Comparison of ENCODE assay signal across 22 cellular contexts in the genomic region with DNA sequence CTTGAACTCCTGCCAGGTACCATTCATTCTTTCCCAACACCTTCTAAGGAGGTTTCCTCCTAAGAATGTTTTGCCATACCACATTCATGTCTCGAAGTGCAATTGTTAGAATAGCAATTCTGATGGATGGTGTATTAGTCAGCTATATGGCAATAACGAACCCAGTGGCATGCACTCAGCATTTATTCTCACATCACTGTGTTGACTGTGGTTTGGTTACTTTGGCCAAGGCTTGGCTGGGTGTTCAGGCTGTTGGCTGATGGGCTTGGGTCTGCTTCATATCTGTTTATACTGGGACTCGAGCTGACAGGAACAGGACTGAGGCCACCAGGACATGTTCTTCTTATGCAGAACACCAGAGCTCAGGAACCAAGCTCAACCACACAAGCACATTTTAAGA. TPM values are rescaled to one million over a fixed set of nuclear protein-coding genes. Genes with fewer than 3 reads are reported as not detected.
A peak's percentile ranks its signal among the peaks of the same experiment; 100 is the strongest.
DNase-seq lines count a peak whose midpoint lies in the region; ATAC-seq, FAIRE-seq and TF ChIP-seq lines count a peak whose summit lies in the region.
"Had no signal": no experiment of that assay in that cellular context is flagged by ENCODE, and none has a peak within 500 bp of the region (broad histone marks: within the 10 kb centered on the region; RNA-seq: fewer than 3 reads in every experiment).

No MANE protein-coding gene starts in this region.

- 18 to 27% (median 22%) methylated on average over 3 of the region's 3 CpGs for WGBS in stomach, 5 donors

- TF ChIP-seq CTCF in coronary artery (IDR thresholded peaks at IDR 0.05) (no peak), stomach (IDR thresholded peaks at IDR 0.05) (no peak)

- FAIRE-seq in HTR-8/SVneo (lab: Jason Lieb, UNC): no peak
- FAIRE-seq: colon, small intestine, TTC549 had no signal

- DNase-seq in NCI-H226 (peak; percentile 53), coronary artery (ENCODE audit: low spot score) (peak; percentile 24), left ventricle myocardium superior (peak; percentile 51), stomach (peak; percentile 46), H7 (no peak), HTR-8/SVneo (ENCODE audit: insufficient read length, low spot score) (no peak), NCI-H2196 (lab: John Stamatoyannopoulos, UW; ENCODE audit: unreplicated experiment) (no peak)
- DNase-seq: BE2C; kidney glomerular epithelial cell; mesendoderm; NCI-H1105 treated with DMSO at 0.1 percent for 48 hours; NCI-H526; SHP77; stimulated activated CD4-positive, alpha-beta T cell treated with anti-CD3 and anti-CD28 coated beads, Interleukin-2, amount 100 ng/mL, for 48 hours; stimulated activated naive CD8-positive, alpha-beta T cell treated with anti-CD3 and anti-CD28 coated beads, Interleukin-15, amount 100 ng/mL, for 72 hours had no signal

- H3K9me3 ChIP-seq in stomach: peaks cover 0 to 12% (median 5%) of the 10 kb centered on the region in 4 donors
- H3K9me3 ChIP-seq: BE2C had no signal

- TF ChIP-seq EP300 in stomach (IDR thresholded peaks at IDR 0.05): no peak

- H3K4me3 ChIP-seq in coronary artery (no peak overlapping the region), stomach (no peak overlapping the region), H7 (ENCODE audit: insufficient read depth, low read depth, low read length) (no peak overlapping the region)

- ATAC-seq in left ventricle myocardium superior: peak; percentile 97
- ATAC-seq in HG03469 (IDR thresholded peaks at IDR 0.05; ENCODE audit: unreplicated experiment): no peak
- ATAC-seq: activated naive CD4-positive, alpha-beta T cell treated with anti-CD3 and anti-CD28 coated beads, Interleukin-2, amount 50 U/mL, for 72 hours; stimulated activated naive CD8-positive, alpha-beta T cell treated with anti-CD3 and anti-CD28 coated beads, Interleukin-15, amount 100 ng/mL, for 72 hours had no signal

- intact Hi-C loops in left ventricle myocardium superior (cut with micrococcal nuclease): no loop called here
- intact Hi-C loops in stomach (cut with DNase I; ENCODE audit: low total_unique reads): no loop called here

- H3K4me1 ChIP-seq in stomach: peaks cover 0 to 17% (median 12%) of the 10 kb centered on the region in 4 donors
- H3K4me1 ChIP-seq: BE2C had no signal

- no peak for TF ChIP-seq POLR2A in stomach (IDR thresholded peaks at IDR 0.05)

- H3K27ac ChIP-seq in coronary artery (no peak overlapping the region), stomach (peak overlapping the region in 4 of 5 donors; percentile 39 to 82 (median 50))

- H3K36me3 ChIP-seq in stomach (no peaks in the 10 kb centered on the region), H7 (replicated peaks; ENCODE audit: control insufficient read depth, insufficient read depth, low read length) (no peaks in the 10 kb centered on the region)
- H3K36me3 ChIP-seq: BE2C had no signal

- H3K27me3 ChIP-seq in stomach (peaks cover 0 to 2% (median 0%) of the 10 kb centered on the region in 3 donors), H7 (ENCODE audit: control insufficient read depth, insufficient read depth, low read length) (no peaks in the 10 kb centered on the region)
- H3K27me3 ChIP-seq: BE2C had no signal

RNA-seq across cellular contexts. Expression of gene PSAPL1, which starts 31.7 kb away (rescaled TPM):
- total RNA-seq in left ventricle myocardium superior: not detected
- 10 to 100 TPM in 2 of 5 donors, under 1 TPM in 1, not detected in 2; 0.45 to 37.5 (median 14.8) TPM for total RNA-seq in stomach
- polyA plus RNA-seq in stomach: 1 to 10 TPM in 2 of 3 donors, under 1 TPM in 1; 0.03 to 7.0 (median 4.3) TPM
- 0.14 and 0.22 TPM in 2 replicates for total RNA-seq in H7 (2014; rRNA removed; shearing (Covaris generic))
- total RNA-seq: activated naive CD4-positive, alpha-beta T cell treated with anti-CD3 and anti-CD28 coated beads, Interleukin-2, amount 50 U/mL, for 72 hours; neural crest cell had no signal
- polyA plus RNA-seq: small intestine, urinary bladder had no signal

Comparison
In these comparisons a context has a peak if more than half of its experiments do, and no peak if none do; other contexts are left out.
1. DNase-seq: peak in NCI-H226 (single experiment), coronary artery (single experiment), left ventricle myocardium superior (single experiment) and stomach (single experiment); none in H7 (single experiment), HTR-8/SVneo (single experiment) and NCI-H2196 (single experiment).
2. H3K27ac ChIP-seq: peak in stomach (4 of 5); none in coronary artery (0 of 2).